In genomic region chr6:149313070-149313469, GRCh38 we compare ENCODE assay signal across 16 cellular contexts. TPM values are rescaled to one million over a fixed set of nuclear protein-coding genes. Genes with fewer than 3 reads are reported as not detected.
A peak's percentile ranks its signal among the peaks of the same experiment; 100 is the strongest.
DNase-seq lines count a peak whose midpoint lies in the region; ATAC-seq lines count a peak whose summit lies in the region.
"Had no signal": no experiment of that assay in that cellular context is flagged by ENCODE, and none has a peak within 500 bp of the region (broad histone marks: within the 10 kb centered on the region; RNA-seq: fewer than 3 reads in every experiment).

No MANE protein-coding gene starts in this region.

- H3K4me1 Mint-ChIP-seq in activated CD4-positive, alpha-beta T cell treated with anti-CD3 and anti-CD28 coated beads, Interleukin-2, amount 10 ng/mL, durations not matched to agents 24 days and 14 days = peaks cover 19% of the 10 kb centered on the region
- H3K4me1 Mint-ChIP-seq in activated CD4-positive, alpha-beta T cell treated with anti-CD3 and anti-CD28 coated beads for 36 hours = peaks cover 7% of the 10 kb centered on the region

- no peak overlapping the region for H3K27ac Mint-ChIP-seq in activated CD4-positive, alpha-beta T cell treated with anti-CD3 and anti-CD28 coated beads, Interleukin-2, amount 10 ng/mL, durations not matched to agents 24 days and 14 days
- no peak overlapping the region for H3K27ac Mint-ChIP-seq in activated CD4-positive, alpha-beta T cell treated with anti-CD3 and anti-CD28 coated beads for 36 hours
- H3K27ac Mint-ChIP-seq: GM23338, HFFc6 had no signal

- POLR2A ChIA-PET in activated CD4-positive, alpha-beta T cell treated with anti-CD3 and anti-CD28 coated beads for 36 hours (lab: Charles Lee) = no interaction called here

- CTCF ChIA-PET in activated CD4-positive, alpha-beta T cell treated with anti-CD3 and anti-CD28 coated beads for 36 hours (lab: Charles Lee) = no interaction called here

- no peak overlapping the region for H3K4me3 Mint-ChIP-seq in activated CD4-positive, alpha-beta T cell treated with anti-CD3 and anti-CD28 coated beads, Interleukin-2, amount 10 ng/mL, durations not matched to agents 24 days and 14 days
- no peak overlapping the region for H3K4me3 Mint-ChIP-seq in activated CD4-positive, alpha-beta T cell treated with anti-CD3 and anti-CD28 coated beads for 36 hours
- H3K4me3 Mint-ChIP-seq: CD14-positive monocyte, GM23338, HFFc6 had no signal

- intact Hi-C loops in activated CD4-positive, alpha-beta T cell treated with anti-CD3 and anti-CD28 coated beads, Interleukin-2, amount 10 ng/mL, durations not matched to agents 24 days and 14 days (cut with micrococcal nuclease) = no loop called here
- intact Hi-C loops in activated CD4-positive, alpha-beta T cell treated with anti-CD3 and anti-CD28 coated beads for 36 hours (cut with DNase I, micrococcal nuclease) = no loop called here

- no peak for ATAC-seq in activated CD4-positive, alpha-beta T cell treated with anti-CD3 and anti-CD28 coated beads for 36 hours
- ATAC-seq in HG03469 (IDR thresholded peaks at IDR 0.05; ENCODE audit: unreplicated experiment) (no peak), GM18867 (IDR thresholded peaks at IDR 0.05; ENCODE audit: unreplicated experiment) (no peak)
- ATAC-seq: A549, GM23338 had no signal

- peak; percentile 41 for DNase-seq in activated CD4-positive, alpha-beta T cell treated with anti-CD3 and anti-CD28 coated beads, Interleukin-2, amount 10 ng/mL, durations not matched to agents 24 days and 14 days
- DNase-seq in activated CD4-positive, alpha-beta T cell treated with anti-CD3 and anti-CD28 coated beads for 36 hours = no peak
- DNase-seq in NCI-H226 (peak; percentile 47), left kidney (ENCODE audit: low read depth, low spot score) (peak; percentile 27), NAMALWA (ENCODE audit: low spot score) (no peak)
- DNase-seq: CD4-positive, alpha-beta memory T cell; DMS153; DMS79; GDM1; HCEC 1CT; HFFc6 had no signal

- no peaks in the 10 kb centered on the region for H3K36me3 Mint-ChIP-seq in activated CD4-positive, alpha-beta T cell treated with anti-CD3 and anti-CD28 coated beads, Interleukin-2, amount 10 ng/mL, durations not matched to agents 24 days and 14 days (ENCODE audit: low read depth)
- H3K36me3 Mint-ChIP-seq in activated CD4-positive, alpha-beta T cell treated with anti-CD3 and anti-CD28 coated beads for 36 hours (ENCODE audit: low read depth) = no peaks in the 10 kb centered on the region
- H3K36me3 Mint-ChIP-seq: CD14-positive monocyte; CD4-positive, alpha-beta memory T cell had no signal

- no peaks in the 10 kb centered on the region for H3K27me3 Mint-ChIP-seq in activated CD4-positive, alpha-beta T cell treated with anti-CD3 and anti-CD28 coated beads, Interleukin-2, amount 10 ng/mL, durations not matched to agents 24 days and 14 days
- no peaks in the 10 kb centered on the region for H3K27me3 Mint-ChIP-seq in activated CD4-positive, alpha-beta T cell treated with anti-CD3 and anti-CD28 coated beads for 36 hours
- H3K27me3 Mint-ChIP-seq: CD4-positive, alpha-beta memory T cell had no signal

- H3K9me3 Mint-ChIP-seq in activated CD4-positive, alpha-beta T cell treated with anti-CD3 and anti-CD28 coated beads, Interleukin-2, amount 10 ng/mL, durations not matched to agents 24 days and 14 days = peaks cover 19% of the 10 kb centered on the region
- H3K9me3 Mint-ChIP-seq in activated CD4-positive, alpha-beta T cell treated with anti-CD3 and anti-CD28 coated beads for 36 hours (ENCODE audit: low read depth) = no peaks in the 10 kb centered on the region
- H3K9me3 Mint-ChIP-seq: CD4-positive, alpha-beta memory T cell; GM23338; HFFc6 had no signal

RNA-seq across cellular contexts. Expression of gene TAB2, which starts 4.4 kb away (rescaled TPM):
- 135 and 136 TPM in 2 replicates for total RNA-seq in activated CD4-positive, alpha-beta T cell treated with anti-CD3 and anti-CD28 coated beads, Interleukin-2, amount 10 ng/mL, durations not matched to agents 24 days and 14 days
- 10 to 100 TPM; 65.8 to 94.1 TPM for total RNA-seq in activated CD4-positive, alpha-beta T cell treated with anti-CD3 and anti-CD28 coated beads for 36 hours

Comparison
In these comparisons a context has a peak if more than half of its experiments do, and no peak if none do; other contexts are left out.
1. DNase-seq: peak in activated CD4-positive, alpha-beta T cell treated with anti-CD3 and anti-CD28 coated beads, Interleukin-2, amount 10 ng/mL, durations not matched to agents 24 days and 14 days (single experiment), NCI-H226 (single experiment) and left kidney (single experiment); none in activated CD4-positive, alpha-beta T cell treated with anti-CD3 and anti-CD28 coated beads for 36 hours (single experiment) and NAMALWA (single experiment).